ENCODE assay signal across 23 cellular contexts in genomic region chr1:83960669-83961277, GRCh38. TPM values are rescaled to one million over a fixed set of nuclear protein-coding genes. Genes with fewer than 3 reads are reported as not detected.
A peak's percentile ranks its signal among the peaks of the same experiment; 100 is the strongest.
DNase-seq lines count a peak whose midpoint lies in the region; ATAC-seq and TF ChIP-seq lines count a peak whose summit lies in the region.
"Had no signal": no experiment of that assay in that cellular context is flagged by ENCODE, and none has a peak within 500 bp of the region (broad histone marks: within the 10 kb centered on the region; RNA-seq: fewer than 3 reads in every experiment).

No MANE protein-coding gene starts in this region.

- peaks cover 26% of the 10 kb centered on the region for H3K4me1 ChIP-seq in SJCRH30
- H3K4me1 ChIP-seq: prostate gland had no signal

- ATAC-seq in HG03469 (IDR thresholded peaks at IDR 0.05; ENCODE audit: unreplicated experiment) (no peak), HG03159 (IDR thresholded peaks at IDR 0.05; ENCODE audit: unreplicated experiment) (no peak)
- ATAC-seq: activated CD8-positive, alpha-beta T cell treated with anti-CD3 and anti-CD28 coated beads for 36 hours; GM23338; heart left ventricle had no signal

- H3K4me3 ChIP-seq in SJCRH30, result no peak overlapping the region
- no peak overlapping the region for H3K4me3 ChIP-seq in fibroblast of pulmonary artery (replicated peaks; ENCODE audit: low read depth, low read length)
- H3K4me3 ChIP-seq: GM23338, heart left ventricle, prostate gland had no signal

- H3K36me3 ChIP-seq in SJCRH30, result peaks cover 4% of the 10 kb centered on the region; the same call in 1 of the 2 replicates
- H3K36me3 ChIP-seq: heart left ventricle, prostate gland had no signal

- TF ChIP-seq CTCF in fibroblast of pulmonary artery (IDR thresholded peaks at IDR 0.05; ENCODE audit: low read length, missing control alignments), result no peak

- H3K27ac ChIP-seq in SJCRH30, result peak overlapping the region; percentile 38; the same call in 1 of the 2 replicates
- H3K27ac ChIP-seq: heart left ventricle, prostate gland, RWPE1 had no signal

- no peaks in the 10 kb centered on the region for H3K27me3 ChIP-seq in SJCRH30
- H3K27me3 ChIP-seq: heart left ventricle had no signal

- DNase-seq in DMS79 (lab: John Stamatoyannopoulos, UW) (peak; percentile 1), DMS79 treated with DMSO at 0.1 percent for 48 hours (lab: John Stamatoyannopoulos, UW) (no peak), SJCRH30 (no peak), fibroblast of pulmonary artery (ENCODE audit: low read depth) (peak; percentile 33), putamen (ENCODE audit: low spot score) (peak; percentile 87), DMS114 treated with DMSO at 0.1 percent for 48 hours (lab: John Stamatoyannopoulos, UW; ENCODE audit: unreplicated experiment) (no peak)
- DNase-seq: 8988T; activated CD4-positive, alpha-beta T cell treated with anti-CD3 and anti-CD28 coated beads for 1 hour; activated CD8-positive, alpha-beta T cell treated with anti-CD3 and anti-CD28 coated beads for 36 hours; CD4-positive, CD25-positive, alpha-beta regulatory T cell; dermis blood vessel endothelial cell; heart left ventricle; NCI-H1694; NCI-H2227 treated with DMSO at 0.1 percent for 48 hours; NCI-H748 treated with DMSO at 0.1 percent for 48 hours; stimulated activated CD4-positive, alpha-beta T cell treated with anti-CD3 and anti-CD28 coated beads, Interleukin-15, amount 100 ng/mL, for 24 hours; stimulated activated naive CD4-positive, alpha-beta T cell; T-helper 2 cell had no signal

- no peaks in the 10 kb centered on the region for H3K9me3 ChIP-seq in SJCRH30 (replicated peaks)
- H3K9me3 ChIP-seq: heart left ventricle, prostate gland had no signal

RNA-seq across cellular contexts. Expression of gene TTLL7, which starts 38.2 kb away (rescaled TPM):
- total RNA-seq in SJCRH30 (2014; rRNA removed; shearing (Covaris generic)), result 21.7 and 25.2 TPM in 2 replicates

Comparison
In these comparisons a context has a peak if more than half of its experiments do, and no peak if none do; other contexts are left out.
1. DNase-seq: peak in DMS79 (single experiment), fibroblast of pulmonary artery (single experiment) and putamen (single experiment); none in DMS79 treated with DMSO at 0.1 percent for 48 hours (single experiment), SJCRH30 (0 of 2) and DMS114 treated with DMSO at 0.1 percent for 48 hours (single experiment).